1 cellular context compared by ENCODE assay signal in the genomic region with DNA sequence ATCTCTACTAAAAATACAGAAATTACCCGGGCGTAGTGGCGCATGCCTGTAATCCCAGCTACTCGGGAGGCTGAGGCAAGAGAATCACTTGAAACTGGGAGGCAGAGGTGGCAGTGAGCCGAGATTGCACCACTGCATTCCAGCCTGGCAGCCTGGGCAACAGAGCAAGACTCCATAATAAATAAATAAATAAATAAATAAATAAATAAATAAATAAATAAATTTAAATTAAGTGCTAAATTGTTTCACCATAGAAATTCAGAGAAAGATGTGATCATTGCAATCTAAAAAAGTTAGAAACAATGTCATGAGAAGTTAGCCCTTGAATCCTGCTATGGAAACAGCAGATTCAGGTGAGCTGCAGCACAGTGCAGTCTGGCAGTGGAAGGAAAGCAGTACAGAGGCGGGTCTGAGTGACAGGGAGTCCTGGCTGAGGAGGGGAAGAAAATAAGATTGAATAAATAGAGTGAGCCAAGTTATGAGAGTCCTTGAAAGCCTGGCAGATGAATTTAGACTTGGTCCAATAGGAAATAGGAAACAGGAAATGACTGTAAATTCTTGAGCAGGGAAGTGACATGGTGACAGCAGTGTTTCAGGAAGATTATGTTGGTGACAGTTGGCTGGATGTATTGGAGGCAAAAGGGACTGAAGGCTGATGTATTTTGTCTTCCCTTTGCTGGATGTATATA.
A peak's percentile ranks its signal among the peaks of the same experiment; 100 is the strongest.
TF ChIP-seq lines count a peak whose summit lies in the region.

No MANE protein-coding gene starts in this region.

TF ChIP-seq in HEK293, 187 proteins besides CTCF, POLR2A, EP300 and RAD21 (continued from another document and continues in another):
- TF ChIP-seq, protein P1, sequence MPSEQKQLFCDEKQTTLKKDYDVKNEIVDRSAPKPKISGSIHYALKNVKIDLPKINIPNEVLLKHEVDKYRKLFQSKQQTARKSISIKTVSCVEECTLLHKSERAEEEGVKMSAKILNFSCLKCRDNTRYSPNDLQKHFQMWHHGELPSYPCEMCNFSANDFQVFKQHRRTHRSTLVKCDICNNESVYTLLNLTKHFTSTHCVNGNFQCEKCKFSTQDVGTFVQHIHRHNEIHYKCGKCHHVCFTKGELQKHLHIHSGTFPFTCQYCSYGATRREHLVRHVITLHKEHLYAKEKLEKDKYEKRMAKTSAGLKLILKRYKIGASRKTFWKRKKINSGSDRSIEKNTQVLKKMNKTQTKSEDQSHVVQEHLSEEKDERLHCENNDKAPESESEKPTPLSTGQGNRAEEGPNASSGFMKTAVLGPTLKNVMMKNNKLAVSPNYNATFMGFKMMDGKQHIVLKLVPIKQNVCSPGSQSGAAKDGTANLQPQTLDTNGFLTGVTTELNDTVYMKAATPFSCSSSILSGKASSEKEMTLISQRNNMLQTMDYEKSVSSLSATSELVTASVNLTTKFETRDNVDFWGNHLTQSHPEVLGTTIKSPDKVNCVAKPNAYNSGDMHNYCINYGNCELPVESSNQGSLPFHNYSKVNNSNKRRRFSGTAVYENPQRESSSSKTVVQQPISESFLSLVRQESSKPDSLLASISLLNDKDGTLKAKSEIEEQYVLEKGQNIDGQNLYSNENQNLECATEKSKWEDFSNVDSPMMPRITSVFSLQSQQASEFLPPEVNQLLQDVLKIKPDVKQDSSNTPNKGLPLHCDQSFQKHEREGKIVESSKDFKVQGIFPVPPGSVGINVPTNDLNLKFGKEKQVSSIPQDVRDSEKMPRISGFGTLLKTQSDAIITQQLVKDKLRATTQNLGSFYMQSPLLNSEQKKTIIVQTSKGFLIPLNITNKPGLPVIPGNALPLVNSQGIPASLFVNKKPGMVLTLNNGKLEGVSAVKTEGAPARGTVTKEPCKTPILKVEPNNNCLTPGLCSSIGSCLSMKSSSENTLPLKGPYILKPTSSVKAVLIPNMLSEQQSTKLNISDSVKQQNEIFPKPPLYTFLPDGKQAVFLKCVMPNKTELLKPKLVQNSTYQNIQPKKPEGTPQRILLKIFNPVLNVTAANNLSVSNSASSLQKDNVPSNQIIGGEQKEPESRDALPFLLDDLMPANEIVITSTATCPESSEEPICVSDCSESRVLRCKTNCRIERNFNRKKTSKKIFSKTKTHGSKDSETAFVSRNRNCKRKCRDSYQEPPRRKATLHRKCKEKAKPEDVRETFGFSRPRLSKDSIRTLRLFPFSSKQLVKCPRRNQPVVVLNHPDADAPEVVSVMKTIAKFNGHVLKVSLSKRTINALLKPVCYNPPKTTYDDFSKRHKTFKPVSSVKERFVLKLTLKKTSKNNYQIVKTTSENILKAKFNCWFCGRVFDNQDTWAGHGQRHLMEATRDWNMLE (tag by site-specific recombination; conservative IDR thresholded peaks at IDR 0.05; ENCODE audit: low read depth), result peak; percentile 84
- TF ChIP-seq ZNF112 (tag by site-specific recombination; IDR thresholded peaks at IDR 0.05) (no peak), ZNF48 (tag by site-specific recombination; IDR thresholded peaks at IDR 0.05) (no peak), ZNF830 (tag by site-specific recombination; IDR thresholded peaks at IDR 0.05; ENCODE audit: low read depth) (no peak), ZNF549 (tag by site-specific recombination; IDR thresholded peaks at IDR 0.05) (no peak), ZNF561 (tag by site-specific recombination; IDR thresholded peaks at IDR 0.05; ENCODE audit: borderline replicate concordance) (no peak), ZNF114 (tag by site-specific recombination; IDR thresholded peaks at IDR 0.05) (no peak), ZNF274 (IDR thresholded peaks at IDR 0.05; ENCODE audit: low read length) (no peak), ZNF274 (tag by site-specific recombination; IDR thresholded peaks at IDR 0.05; ENCODE audit: borderline replicate concordance) (no peak), ZNF777 (tag by site-specific recombination; IDR thresholded peaks at IDR 0.05; ENCODE audit: borderline replicate concordance) (no peak), HOXD13 (CRISPR knock-in tag; IDR thresholded peaks at IDR 0.05; ENCODE audit: borderline replicate concordance) (no peak), ZNF473 (tag by site-specific recombination; IDR thresholded peaks at IDR 0.05) (no peak), ZNF280C (tag by site-specific recombination; IDR thresholded peaks at IDR 0.05) (no peak), ZNF530 (tag by site-specific recombination; IDR thresholded peaks at IDR 0.05; ENCODE audit: low read depth) (no peak), ZNF354C (tag by site-specific recombination; IDR thresholded peaks at IDR 0.05; ENCODE audit: borderline replicate concordance, low read depth) (no peak), ZNF133 (tag by site-specific recombination; IDR thresholded peaks at IDR 0.05) (no peak), ZNF747 (tag by site-specific recombination; IDR thresholded peaks at IDR 0.05) (no peak), ZNF24 (tag by site-specific recombination; IDR thresholded peaks at IDR 0.05) (no peak), ZNF600 (tag by site-specific recombination; IDR thresholded peaks at IDR 0.05) (no peak), WT1 (tag by site-specific recombination; IDR thresholded peaks at IDR 0.05) (no peak), ZEB2 (tag by site-specific recombination; IDR thresholded peaks at IDR 0.05) (no peak), KLF8 (tag by site-specific recombination; IDR thresholded peaks at IDR 0.05) (no peak), MZF1 (tag by site-specific recombination; IDR thresholded peaks at IDR 0.05; ENCODE audit: borderline replicate concordance) (no peak), ZSCAN5A (tag by site-specific recombination; IDR thresholded peaks at IDR 0.05) (no peak), ZFP41 (tag by site-specific recombination; IDR thresholded peaks at IDR 0.05; ENCODE audit: borderline replicate concordance) (no peak), ZNF544 (tag by site-specific recombination; IDR thresholded peaks at IDR 0.05) (no peak), GLIS2 (tag by site-specific recombination; IDR thresholded peaks at IDR 0.05) (no peak), PBX3 (CRISPR knock-in tag; IDR thresholded peaks at IDR 0.05) (no peak), ZNF488 (tag by site-specific recombination; IDR thresholded peaks at IDR 0.05) (no peak), ZNF423 (tag by site-specific recombination; IDR thresholded peaks at IDR 0.05) (no peak), GLIS1 (tag by site-specific recombination; IDR thresholded peaks at IDR 0.05) (no peak), ZNF350 (tag by site-specific recombination; IDR thresholded peaks at IDR 0.05) (no peak), ZNF146 (tag by site-specific recombination; IDR thresholded peaks at IDR 0.05) (no peak), ZFP37 (tag by site-specific recombination; IDR thresholded peaks at IDR 0.05) (no peak)
- TF ChIP-seq, protein P2, sequence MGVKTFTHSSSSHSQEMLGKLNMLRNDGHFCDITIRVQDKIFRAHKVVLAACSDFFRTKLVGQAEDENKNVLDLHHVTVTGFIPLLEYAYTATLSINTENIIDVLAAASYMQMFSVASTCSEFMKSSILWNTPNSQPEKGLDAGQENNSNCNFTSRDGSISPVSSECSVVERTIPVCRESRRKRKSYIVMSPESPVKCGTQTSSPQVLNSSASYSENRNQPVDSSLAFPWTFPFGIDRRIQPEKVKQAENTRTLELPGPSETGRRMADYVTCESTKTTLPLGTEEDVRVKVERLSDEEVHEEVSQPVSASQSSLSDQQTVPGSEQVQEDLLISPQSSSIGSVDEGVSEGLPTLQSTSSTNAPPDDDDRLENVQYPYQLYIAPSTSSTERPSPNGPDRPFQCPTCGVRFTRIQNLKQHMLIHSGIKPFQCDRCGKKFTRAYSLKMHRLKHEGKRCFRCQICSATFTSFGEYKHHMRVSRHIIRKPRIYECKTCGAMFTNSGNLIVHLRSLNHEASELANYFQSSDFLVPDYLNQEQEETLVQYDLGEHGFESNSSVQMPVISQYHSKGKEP (tag by site-specific recombination; IDR thresholded peaks at IDR 0.05), result no peak
- TF ChIP-seq, protein P3, sequence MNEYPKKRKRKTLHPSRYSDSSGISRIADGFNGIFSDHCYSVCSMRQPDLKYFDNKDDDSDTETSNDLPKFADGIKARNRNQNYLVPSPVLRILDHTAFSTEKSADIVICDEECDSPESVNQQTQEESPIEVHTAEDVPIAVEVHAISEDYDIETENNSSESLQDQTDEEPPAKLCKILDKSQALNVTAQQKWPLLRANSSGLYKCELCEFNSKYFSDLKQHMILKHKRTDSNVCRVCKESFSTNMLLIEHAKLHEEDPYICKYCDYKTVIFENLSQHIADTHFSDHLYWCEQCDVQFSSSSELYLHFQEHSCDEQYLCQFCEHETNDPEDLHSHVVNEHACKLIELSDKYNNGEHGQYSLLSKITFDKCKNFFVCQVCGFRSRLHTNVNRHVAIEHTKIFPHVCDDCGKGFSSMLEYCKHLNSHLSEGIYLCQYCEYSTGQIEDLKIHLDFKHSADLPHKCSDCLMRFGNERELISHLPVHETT (tag by site-specific recombination; IDR thresholded peaks at IDR 0.05), result no peak
- TF ChIP-seq, protein P4, sequence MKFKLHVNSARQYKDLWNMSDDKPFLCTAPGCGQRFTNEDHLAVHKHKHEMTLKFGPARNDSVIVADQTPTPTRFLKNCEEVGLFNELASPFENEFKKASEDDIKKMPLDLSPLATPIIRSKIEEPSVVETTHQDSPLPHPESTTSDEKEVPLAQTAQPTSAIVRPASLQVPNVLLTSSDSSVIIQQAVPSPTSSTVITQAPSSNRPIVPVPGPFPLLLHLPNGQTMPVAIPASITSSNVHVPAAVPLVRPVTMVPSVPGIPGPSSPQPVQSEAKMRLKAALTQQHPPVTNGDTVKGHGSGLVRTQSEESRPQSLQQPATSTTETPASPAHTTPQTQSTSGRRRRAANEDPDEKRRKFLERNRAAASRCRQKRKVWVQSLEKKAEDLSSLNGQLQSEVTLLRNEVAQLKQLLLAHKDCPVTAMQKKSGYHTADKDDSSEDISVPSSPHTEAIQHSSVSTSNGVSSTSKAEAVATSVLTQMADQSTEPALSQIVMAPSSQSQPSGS (tag by site-specific recombination; IDR thresholded peaks at IDR 0.05; ENCODE audit: low read depth), result no peak
- TF ChIP-seq, protein P5, sequence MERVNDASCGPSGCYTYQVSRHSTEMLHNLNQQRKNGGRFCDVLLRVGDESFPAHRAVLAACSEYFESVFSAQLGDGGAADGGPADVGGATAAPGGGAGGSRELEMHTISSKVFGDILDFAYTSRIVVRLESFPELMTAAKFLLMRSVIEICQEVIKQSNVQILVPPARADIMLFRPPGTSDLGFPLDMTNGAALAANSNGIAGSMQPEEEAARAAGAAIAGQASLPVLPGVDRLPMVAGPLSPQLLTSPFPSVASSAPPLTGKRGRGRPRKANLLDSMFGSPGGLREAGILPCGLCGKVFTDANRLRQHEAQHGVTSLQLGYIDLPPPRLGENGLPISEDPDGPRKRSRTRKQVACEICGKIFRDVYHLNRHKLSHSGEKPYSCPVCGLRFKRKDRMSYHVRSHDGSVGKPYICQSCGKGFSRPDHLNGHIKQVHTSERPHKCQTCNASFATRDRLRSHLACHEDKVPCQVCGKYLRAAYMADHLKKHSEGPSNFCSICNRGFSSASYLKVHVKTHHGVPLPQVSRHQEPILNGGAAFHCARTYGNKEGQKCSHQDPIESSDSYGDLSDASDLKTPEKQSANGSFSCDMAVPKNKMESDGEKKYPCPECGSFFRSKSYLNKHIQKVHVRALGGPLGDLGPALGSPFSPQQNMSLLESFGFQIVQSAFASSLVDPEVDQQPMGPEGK (tag by site-specific recombination; IDR thresholded peaks at IDR 0.05), result no peak
